Comparison of ENCODE assay signal across 8 cellular contexts in the genomic region with DNA sequence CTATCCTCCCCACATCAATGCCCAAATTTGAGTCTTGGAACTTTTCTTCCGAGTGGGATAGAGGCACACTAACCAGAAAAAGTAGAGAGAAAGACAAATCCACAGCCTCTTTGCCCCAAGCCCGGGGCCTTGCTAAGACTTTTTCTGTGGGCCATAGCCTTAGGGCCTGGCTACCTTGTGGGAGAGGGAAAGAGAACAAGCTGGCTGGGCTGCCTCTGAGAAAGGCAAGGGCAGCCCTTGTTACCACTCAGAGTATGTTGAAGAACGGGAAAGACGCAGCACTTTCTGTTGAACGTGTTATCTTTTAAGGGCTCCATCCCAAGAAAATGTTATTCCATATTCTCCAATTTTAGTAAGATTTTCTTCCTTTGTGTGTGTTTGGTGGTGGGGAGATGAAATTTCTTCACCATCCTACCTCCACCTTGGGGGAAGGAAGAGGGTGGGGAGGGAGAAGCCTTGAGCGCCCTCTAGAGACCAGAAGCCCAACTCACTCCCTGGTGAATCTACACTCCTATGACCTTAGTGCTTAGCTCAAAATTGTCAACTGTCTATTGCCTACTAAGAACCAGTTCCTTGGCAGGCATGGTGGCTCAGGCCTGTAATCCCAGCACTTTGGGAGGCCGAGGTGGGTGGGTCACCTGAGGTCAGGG. TPM values are rescaled to one million over a fixed set of nuclear protein-coding genes. Genes with fewer than 3 reads are reported as not detected.
DNase-seq lines count a peak whose midpoint lies in the region; ATAC-seq, FAIRE-seq and TF ChIP-seq lines count a peak whose summit lies in the region.

No MANE protein-coding gene starts in this region.

- H3K9me3 ChIP-seq in PC-9 (ENCODE audit: insufficient read depth, low read depth) = no peaks in the 10 kb centered on the region
- H3K9me3 ChIP-seq in astrocyte (ENCODE audit: insufficient read depth, low read depth, low read length) = no peaks in the 10 kb centered on the region

- H3K79me2 ChIP-seq in PC-9 (ENCODE audit: low read depth) = peaks cover 30% of the 10 kb centered on the region
- H3K79me2 ChIP-seq in astrocyte (ENCODE audit: insufficient read depth, low read length) = peaks cover 26% of the 10 kb centered on the region

- no peak for FAIRE-seq in GM12892 (lab: Jason Lieb, UNC)
- no peak for FAIRE-seq in astrocyte (lab: Jason Lieb, UNC)

- H3K9ac ChIP-seq in astrocyte (ENCODE audit: low read length) = no peak overlapping the region

- H3K9me2 ChIP-seq in PC-9 (ENCODE audit: insufficient read depth) = no peaks in the 10 kb centered on the region

- ATAC-seq in HG03175 (IDR thresholded peaks at IDR 0.05; ENCODE audit: unreplicated experiment) (no peak), Right ventricle myocardium superior (ENCODE audit: poor library complexity) (no peak)

- H3F3A ChIP-seq in PC-9 (ENCODE audit: insufficient read depth, low read depth) = peaks cover 8% of the 10 kb centered on the region; the same call in 1 of the 2 replicates

- H3K27ac Mint-ChIP-seq in astrocyte (ENCODE audit: unreplicated experiment) = peak overlapping the region; percentile 30

- CTCF ChIA-PET in PC-9 (lab: Charles Lee) = interaction anchor here (0.5 to 1.0 kb wide), 6 partner anchors 72 to 265 kb away, joined by 3 to 20 read pairs (median 3); no protein-coding TSS in a partner anchor

- H3K9me3 Mint-ChIP-seq in astrocyte (ENCODE audit: unreplicated experiment) = peaks cover 3% of the 10 kb centered on the region

- H3K4me1 ChIP-seq in PC-9 (replicated peaks; ENCODE audit: insufficient read depth) = peaks cover 9% of the 10 kb centered on the region; the same call in 1 of the 2 replicates
- H3K4me1 ChIP-seq in astrocyte (ENCODE audit: insufficient read depth, low read length) = peaks cover 9% of the 10 kb centered on the region

- no peak overlapping the region for H3K4me2 ChIP-seq in PC-9
- no peak overlapping the region for H3K4me2 ChIP-seq in astrocyte (ENCODE audit: low read length)

- POLR2A ChIA-PET in PC-9 (lab: Charles Lee; ENCODE audit: unreplicated experiment) = no interaction called here

- no peaks in the 10 kb centered on the region for H3K27me3 Mint-ChIP-seq in astrocyte (ENCODE audit: low read depth, unreplicated experiment)

- DNase-seq in AG20443 (ENCODE audit: low spot score) (peak; percentile 61), GM12892 (ENCODE audit: insufficient read length) (peak; percentile 37), PC-9 (peak in 1 of 2 experiments; percentile 42), astrocyte (ENCODE audit: low read depth) (no peak), mucosa of gallbladder (ENCODE audit: low spot score) (peak; percentile 20), putamen (ENCODE audit: low spot score) (no peak), Right ventricle myocardium superior (no peak)

- no peaks in the 10 kb centered on the region for H3K27me3 ChIP-seq in PC-9 (ENCODE audit: insufficient read depth, low read depth)
- no peaks in the 10 kb centered on the region for H3K27me3 ChIP-seq in astrocyte (ENCODE audit: insufficient read depth, low read length)

- H3K36me3 Mint-ChIP-seq in astrocyte (ENCODE audit: low read depth, unreplicated experiment) = peaks cover 10% of the 10 kb centered on the region

- H3K36me3 ChIP-seq in PC-9 (ENCODE audit: low read depth) (0 out of 2 replicates have a peak, but pooled peaks cover 24% of the 10 kb centered on the region), astrocyte (ENCODE audit: insufficient read depth, low read length) (no peaks in the 10 kb centered on the region)

- intact Hi-C loops in PC-9 (cut with micrococcal nuclease; ENCODE audit: unreplicated experiment) (loop anchor here (1.0 kb wide), 1 partner anchor 135 kb away; no protein-coding TSS in a partner anchor), Right ventricle myocardium superior (cut with DNase I) (no loop called here)

- no peak overlapping the region for H3K4me3 ChIP-seq in PC-9
- H3K4me3 ChIP-seq in astrocyte (ENCODE audit: insufficient read depth, low read depth, low read length) = no peak overlapping the region

- peak; percentile 64 for TF ChIP-seq CTCF in PC-9 (conservative IDR thresholded peaks at IDR 0.05)
- peak; percentile 39 for TF ChIP-seq CTCF in astrocyte (IDR thresholded peaks at IDR 0.05; ENCODE audit: insufficient read depth, low read depth, low read length)

- TF ChIP-seq POLR2A in GM12892 (IDR thresholded peaks at IDR 0.05; ENCODE audit: low read depth, low read length) = no peak

- H4K20me1 ChIP-seq in PC-9 (ENCODE audit: insufficient read depth) (no peaks in the 10 kb centered on the region), astrocyte (ENCODE audit: insufficient read depth, low read length) (peaks cover 18% of the 10 kb centered on the region)

- peaks cover 14% of the 10 kb centered on the region for H3K4me1 Mint-ChIP-seq in astrocyte (ENCODE audit: low read depth, unreplicated experiment)

- no TSS peak for BruUV-seq in PC-9 (replicated peaks; lab: Mats Ljungman, UMichigan)

- no peak overlapping the region for H3K4me3 Mint-ChIP-seq in astrocyte (ENCODE audit: unreplicated experiment)

- H3K27ac ChIP-seq in PC-9 = no peak overlapping the region
- no peak overlapping the region for H3K27ac ChIP-seq in astrocyte (ENCODE audit: low read depth, low read length)

- no peak overlapping the region for H2AFZ ChIP-seq in PC-9
- H2AFZ ChIP-seq in astrocyte (ENCODE audit: low read depth, low read length) = no peak overlapping the region

RNA-seq across cellular contexts. Expression of a gene that starts 3.9 kb away (rescaled TPM):
- polyA plus RNA-seq in GM12892 (2012; ENCODE audit: missing spikeins) = 7.6 TPM
- total RNA-seq in PC-9 (2021) = 20.5 and 23.2 TPM in 2 replicates
- 11.7 and 12.7 TPM in 2 replicates for total RNA-seq in astrocyte
- total RNA-seq in mucosa of gallbladder = 16.4 TPM
- 9.0 TPM for total RNA-seq in Right ventricle myocardium superior

Comparison
In these comparisons a context has a peak if more than half of its experiments do, and no peak if none do; other contexts are left out.
1. DNase-seq: peak in AG20443 (single experiment), GM12892 (single experiment) and mucosa of gallbladder (single experiment); none in astrocyte (single experiment), putamen (single experiment) and Right ventricle myocardium superior (single experiment).